1 cellular context compared by ENCODE assay signal in genomic region chr3:56415672-56416071, GRCh38.
TF ChIP-seq lines count a peak whose summit lies in the region.

No MANE protein-coding gene starts in this region.

TF ChIP-seq in SK-N-SH treated with all-trans-retinoic acid at 6 μM for 48 hours, 23 proteins besides CTCF, POLR2A, EP300 and RAD21 (continued from another document):
- TF ChIP-seq CSDC2 (CRISPR knock-in tag; IDR thresholded peaks at IDR 0.05) (no peak), TOX (CRISPR knock-in tag; IDR thresholded peaks at IDR 0.05; ENCODE audit: borderline replicate concordance) (no peak), GLIS3 (CRISPR knock-in tag; IDR thresholded peaks at IDR 0.05) (no peak), ZFP30 (CRISPR knock-in tag; IDR thresholded peaks at IDR 0.05) (no peak), ZNF8 (CRISPR knock-in tag; IDR thresholded peaks at IDR 0.05) (no peak), ZC3H10 (CRISPR knock-in tag; IDR thresholded peaks at IDR 0.05) (no peak), PATZ1 (CRISPR knock-in tag; IDR thresholded peaks at IDR 0.05; ENCODE audit: borderline replicate concordance) (no peak), PPARA (CRISPR knock-in tag; IDR thresholded peaks at IDR 0.05; ENCODE audit: borderline replicate concordance) (no peak), ZNF565 (CRISPR knock-in tag; conservative IDR thresholded peaks at IDR 0.05; ENCODE audit: low read depth) (no peak)
- TF ChIP-seq, protein P1, sequence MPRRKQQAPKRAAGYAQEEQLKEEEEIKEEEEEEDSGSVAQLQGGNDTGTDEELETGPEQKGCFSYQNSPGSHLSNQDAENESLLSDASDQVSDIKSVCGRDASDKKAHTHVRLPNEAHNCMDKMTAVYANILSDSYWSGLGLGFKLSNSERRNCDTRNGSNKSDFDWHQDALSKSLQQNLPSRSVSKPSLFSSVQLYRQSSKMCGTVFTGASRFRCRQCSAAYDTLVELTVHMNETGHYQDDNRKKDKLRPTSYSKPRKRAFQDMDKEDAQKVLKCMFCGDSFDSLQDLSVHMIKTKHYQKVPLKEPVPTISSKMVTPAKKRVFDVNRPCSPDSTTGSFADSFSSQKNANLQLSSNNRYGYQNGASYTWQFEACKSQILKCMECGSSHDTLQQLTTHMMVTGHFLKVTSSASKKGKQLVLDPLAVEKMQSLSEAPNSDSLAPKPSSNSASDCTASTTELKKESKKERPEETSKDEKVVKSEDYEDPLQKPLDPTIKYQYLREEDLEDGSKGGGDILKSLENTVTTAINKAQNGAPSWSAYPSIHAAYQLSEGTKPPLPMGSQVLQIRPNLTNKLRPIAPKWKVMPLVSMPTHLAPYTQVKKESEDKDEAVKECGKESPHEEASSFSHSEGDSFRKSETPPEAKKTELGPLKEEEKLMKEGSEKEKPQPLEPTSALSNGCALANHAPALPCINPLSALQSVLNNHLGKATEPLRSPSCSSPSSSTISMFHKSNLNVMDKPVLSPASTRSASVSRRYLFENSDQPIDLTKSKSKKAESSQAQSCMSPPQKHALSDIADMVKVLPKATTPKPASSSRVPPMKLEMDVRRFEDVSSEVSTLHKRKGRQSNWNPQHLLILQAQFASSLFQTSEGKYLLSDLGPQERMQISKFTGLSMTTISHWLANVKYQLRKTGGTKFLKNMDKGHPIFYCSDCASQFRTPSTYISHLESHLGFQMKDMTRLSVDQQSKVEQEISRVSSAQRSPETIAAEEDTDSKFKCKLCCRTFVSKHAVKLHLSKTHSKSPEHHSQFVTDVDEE (CRISPR knock-in tag; IDR thresholded peaks at IDR 0.05) = no peak
- TF ChIP-seq, protein P2, sequence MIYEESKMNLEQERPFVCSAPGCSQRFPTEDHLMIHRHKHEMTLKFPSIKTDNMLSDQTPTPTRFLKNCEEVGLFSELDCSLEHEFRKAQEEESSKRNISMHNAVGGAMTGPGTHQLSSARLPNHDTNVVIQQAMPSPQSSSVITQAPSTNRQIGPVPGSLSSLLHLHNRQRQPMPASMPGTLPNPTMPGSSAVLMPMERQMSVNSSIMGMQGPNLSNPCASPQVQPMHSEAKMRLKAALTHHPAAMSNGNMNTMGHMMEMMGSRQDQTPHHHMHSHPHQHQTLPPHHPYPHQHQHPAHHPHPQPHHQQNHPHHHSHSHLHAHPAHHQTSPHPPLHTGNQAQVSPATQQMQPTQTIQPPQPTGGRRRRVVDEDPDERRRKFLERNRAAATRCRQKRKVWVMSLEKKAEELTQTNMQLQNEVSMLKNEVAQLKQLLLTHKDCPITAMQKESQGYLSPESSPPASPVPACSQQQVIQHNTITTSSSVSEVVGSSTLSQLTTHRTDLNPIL (CRISPR knock-in tag; IDR thresholded peaks at IDR 0.05; ENCODE audit: low read depth) = no peak
